Comparison of ENCODE assay signal across 1 cellular context in the genomic region with DNA sequence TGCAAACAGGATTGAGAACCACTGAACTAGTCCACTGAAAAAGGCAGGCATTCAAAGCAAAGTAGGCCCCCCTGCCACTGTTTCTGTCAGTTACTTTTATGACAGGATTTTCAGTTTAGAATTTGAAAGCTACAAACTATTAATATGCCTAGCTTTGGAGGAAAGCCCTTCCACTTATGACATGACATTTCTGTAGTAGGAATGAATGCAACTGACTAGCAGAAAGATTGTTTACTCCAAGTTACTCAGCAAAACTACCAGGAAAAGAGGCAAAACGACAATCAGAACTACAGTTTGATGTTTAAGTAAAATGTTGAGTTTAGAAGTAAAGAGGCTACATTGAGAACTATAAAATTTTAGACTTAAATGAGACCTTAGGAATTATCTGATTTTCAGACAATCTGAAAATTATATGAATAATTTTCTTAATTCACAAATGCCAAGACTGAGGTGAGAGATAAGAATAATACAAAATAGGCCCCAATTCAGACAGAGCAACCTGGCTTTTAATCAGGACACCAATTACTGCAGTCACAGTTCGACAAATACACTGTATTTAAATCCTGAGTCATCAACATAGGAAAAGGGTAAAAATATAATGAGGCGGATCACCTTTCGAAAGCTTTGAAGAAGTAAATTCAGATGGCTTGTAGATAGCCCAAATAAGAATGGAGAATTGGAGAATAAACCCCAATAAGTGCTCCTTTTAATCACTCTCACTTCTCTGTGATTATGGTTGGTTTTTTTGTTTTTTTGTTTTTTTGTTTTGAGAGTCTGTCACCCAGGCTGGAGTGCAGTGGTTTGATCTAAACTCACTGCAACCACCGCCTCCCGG.
TF ChIP-seq lines count a peak whose summit lies in the region.

No MANE protein-coding gene starts in this region.

TF ChIP-seq in A549, 52 proteins besides CTCF, POLR2A, EP300 and RAD21 (continued from another document):
- TF ChIP-seq, protein P1, sequence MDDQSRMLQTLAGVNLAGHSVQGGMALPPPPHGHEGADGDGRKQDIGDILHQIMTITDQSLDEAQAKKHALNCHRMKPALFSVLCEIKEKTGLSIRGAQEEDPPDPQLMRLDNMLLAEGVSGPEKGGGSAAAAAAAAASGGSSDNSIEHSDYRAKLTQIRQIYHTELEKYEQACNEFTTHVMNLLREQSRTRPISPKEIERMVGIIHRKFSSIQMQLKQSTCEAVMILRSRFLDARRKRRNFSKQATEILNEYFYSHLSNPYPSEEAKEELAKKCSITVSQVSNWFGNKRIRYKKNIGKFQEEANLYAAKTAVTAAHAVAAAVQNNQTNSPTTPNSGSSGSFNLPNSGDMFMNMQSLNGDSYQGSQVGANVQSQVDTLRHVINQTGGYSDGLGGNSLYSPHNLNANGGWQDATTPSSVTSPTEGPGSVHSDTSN (IDR thresholded peaks at IDR 0.05) = no peak
- no peak for TF ChIP-seq SREBF2 (IDR thresholded peaks at IDR 0.05)
- no peak for TF ChIP-seq ZFP36 (IDR thresholded peaks at IDR 0.05; ENCODE audit: borderline replicate concordance, partially characterized antibody)
- no peak for TF ChIP-seq MAZ (IDR thresholded peaks at IDR 0.05; ENCODE audit: borderline replicate concordance, low read depth, low read length)
- TF ChIP-seq NPAS2 (CRISPR knock-in tag; IDR thresholded peaks at IDR 0.05; ENCODE audit: borderline replicate concordance) = no peak
- no peak for TF ChIP-seq RFX5 (IDR thresholded peaks at IDR 0.05)
- TF ChIP-seq ZSCAN20 (CRISPR knock-in tag; IDR thresholded peaks at IDR 0.05) = no peak
- TF ChIP-seq PHF8 (IDR thresholded peaks at IDR 0.05; ENCODE audit: borderline replicate concordance, low read depth) = no peak
- TF ChIP-seq TFCP2L1 (CRISPR knock-in tag; IDR thresholded peaks at IDR 0.05) = no peak
- no peak for TF ChIP-seq HEYL (CRISPR knock-in tag; IDR thresholded peaks at IDR 0.05)
- TF ChIP-seq, protein P2, sequence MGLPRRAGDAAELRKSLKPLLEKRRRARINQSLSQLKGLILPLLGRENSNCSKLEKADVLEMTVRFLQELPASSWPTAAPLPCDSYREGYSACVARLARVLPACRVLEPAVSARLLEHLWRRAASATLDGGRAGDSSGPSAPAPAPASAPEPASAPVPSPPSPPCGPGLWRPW (IDR thresholded peaks at IDR 0.05) = no peak
- TF ChIP-seq RARB (CRISPR knock-in tag; IDR thresholded peaks at IDR 0.05) = no peak
- no peak for TF ChIP-seq ESRRA (IDR thresholded peaks at IDR 0.05; ENCODE audit: borderline replicate concordance, low read length)
- TF ChIP-seq ZNF302 (CRISPR knock-in tag; IDR thresholded peaks at IDR 0.05) = no peak
- TF ChIP-seq, protein P3, sequence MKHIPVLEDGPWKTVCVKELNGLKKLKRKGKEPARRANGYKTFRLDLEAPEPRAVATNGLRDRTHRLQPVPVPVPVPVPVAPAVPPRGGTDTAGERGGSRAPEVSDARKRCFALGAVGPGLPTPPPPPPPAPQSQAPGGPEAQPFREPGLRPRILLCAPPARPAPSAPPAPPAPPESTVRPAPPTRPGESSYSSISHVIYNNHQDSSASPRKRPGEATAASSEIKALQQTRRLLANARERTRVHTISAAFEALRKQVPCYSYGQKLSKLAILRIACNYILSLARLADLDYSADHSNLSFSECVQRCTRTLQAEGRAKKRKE (CRISPR knock-in tag; IDR thresholded peaks at IDR 0.05; ENCODE audit: low read depth) = no peak
- no peak for TF ChIP-seq MYC (IDR thresholded peaks at IDR 0.05; ENCODE audit: borderline replicate concordance, low read length)
- TF ChIP-seq, protein P4, sequence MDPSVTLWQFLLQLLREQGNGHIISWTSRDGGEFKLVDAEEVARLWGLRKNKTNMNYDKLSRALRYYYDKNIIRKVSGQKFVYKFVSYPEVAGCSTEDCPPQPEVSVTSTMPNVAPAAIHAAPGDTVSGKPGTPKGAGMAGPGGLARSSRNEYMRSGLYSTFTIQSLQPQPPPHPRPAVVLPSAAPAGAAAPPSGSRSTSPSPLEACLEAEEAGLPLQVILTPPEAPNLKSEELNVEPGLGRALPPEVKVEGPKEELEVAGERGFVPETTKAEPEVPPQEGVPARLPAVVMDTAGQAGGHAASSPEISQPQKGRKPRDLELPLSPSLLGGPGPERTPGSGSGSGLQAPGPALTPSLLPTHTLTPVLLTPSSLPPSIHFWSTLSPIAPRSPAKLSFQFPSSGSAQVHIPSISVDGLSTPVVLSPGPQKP (IDR thresholded peaks at IDR 0.05; ENCODE audit: low read depth, low read length) = no peak
TF ChIP-seq in A549: peak in this region for 0.
